In genomic region chr1:4638347-4638734, GRCh38 we compare ENCODE assay signal across 20 cellular contexts. TPM values are rescaled to one million over a fixed set of nuclear protein-coding genes. Genes with fewer than 3 reads are reported as not detected.
"Had no signal": no experiment of that assay in that cellular context is flagged by ENCODE, and none has a peak within 500 bp of the region (broad histone marks: within the 10 kb centered on the region; RNA-seq: fewer than 3 reads in every experiment).

No MANE protein-coding gene starts in this region.

- ATAC-seq: activated naive CD4-positive, alpha-beta T cell treated with anti-CD3 and anti-CD28 coated beads, Interleukin-2, amount 50 U/mL, for 72 hours; activated T-cell treated with anti-CD3 and anti-CD28 coated beads, Interleukin-2, amount 50 U/mL, for 72 hours; gastroesophageal sphincter; heart right ventricle; left lung; psoas muscle; right lobe of liver; stimulated activated naive CD8-positive, alpha-beta T cell treated with anti-CD3 and anti-CD28 coated beads, Interleukin-15, amount 100 ng/mL, for 72 hours had no signal

- H3K36me3 ChIP-seq: cardiac muscle cell, gastroesophageal sphincter, heart right ventricle, left lung, right lobe of liver, thoracic aorta had no signal

- H3K27ac ChIP-seq: cardiac muscle cell, dorsolateral prefrontal cortex, gastroesophageal sphincter, heart right ventricle, left lung, psoas muscle, right lobe of liver, thoracic aorta had no signal

- H3K27me3 ChIP-seq: cardiac muscle cell, dorsolateral prefrontal cortex, right lobe of liver had no signal

- DNase-seq: activated CD4-positive, alpha-beta T cell treated with anti-CD3 and anti-CD28 coated beads, Interleukin-2, amount 10 ng/mL, durations not matched to agents 24 days and 14 days; activated CD4-positive, CD25-positive, alpha-beta regulatory T cell; activated CD8-positive, alpha-beta memory T cell treated with anti-CD3 and anti-CD28 coated beads, Interleukin-2, amount 50 U/mL, for 48 hours; activated gamma-delta T cell; activated T-cell treated with anti-CD3 and anti-CD28 coated beads, Interleukin-2, amount 50 U/mL, for 72 hours; dorsolateral prefrontal cortex; erythroblast; heart right ventricle; islet precursor cell; left lung; mammary epithelial cell; occipital lobe; right lobe of liver; stimulated activated naive CD8-positive, alpha-beta T cell treated with anti-CD3 and anti-CD28 coated beads, Interleukin-15, amount 100 ng/mL, for 72 hours had no signal

- H3K9me3 ChIP-seq: gastroesophageal sphincter, heart right ventricle, left lung, psoas muscle, right lobe of liver, thoracic aorta had no signal

- H3K27ac Mint-ChIP-seq: activated CD4-positive, alpha-beta T cell treated with anti-CD3 and anti-CD28 coated beads, Interleukin-2, amount 10 ng/mL, durations not matched to agents 24 days and 14 days; activated naive CD4-positive, alpha-beta T cell treated with anti-CD3 and anti-CD28 coated beads, Interleukin-2, amount 50 U/mL, for 72 hours; activated T-cell treated with anti-CD3 and anti-CD28 coated beads, Interleukin-2, amount 50 U/mL, for 72 hours; nephron; stimulated activated naive CD8-positive, alpha-beta T cell treated with anti-CD3 and anti-CD28 coated beads, Interleukin-15, amount 100 ng/mL, for 72 hours had no signal

- H3K4me1 ChIP-seq: gastroesophageal sphincter, heart right ventricle, left lung, psoas muscle, right lobe of liver had no signal

- H3K4me3 Mint-ChIP-seq: activated CD4-positive, alpha-beta T cell treated with anti-CD3 and anti-CD28 coated beads, Interleukin-2, amount 10 ng/mL, durations not matched to agents 24 days and 14 days; activated T-cell treated with anti-CD3 and anti-CD28 coated beads, Interleukin-2, amount 50 U/mL, for 72 hours; nephron; stimulated activated naive CD8-positive, alpha-beta T cell treated with anti-CD3 and anti-CD28 coated beads, Interleukin-15, amount 100 ng/mL, for 72 hours had no signal

- H3K4me1 Mint-ChIP-seq: activated CD4-positive, alpha-beta T cell treated with anti-CD3 and anti-CD28 coated beads, Interleukin-2, amount 10 ng/mL, durations not matched to agents 24 days and 14 days; nephron; stimulated activated naive CD8-positive, alpha-beta T cell treated with anti-CD3 and anti-CD28 coated beads, Interleukin-15, amount 100 ng/mL, for 72 hours had no signal

- H3K36me3 Mint-ChIP-seq: activated naive CD4-positive, alpha-beta T cell treated with anti-CD3 and anti-CD28 coated beads, Interleukin-2, amount 50 U/mL, for 72 hours had no signal

- H3K4me3 ChIP-seq: cardiac muscle cell, dorsolateral prefrontal cortex, gastroesophageal sphincter, heart right ventricle, left lung, psoas muscle, right lobe of liver, thoracic aorta had no signal

- H3K9me3 Mint-ChIP-seq: activated CD4-positive, alpha-beta T cell treated with anti-CD3 and anti-CD28 coated beads, Interleukin-2, amount 10 ng/mL, durations not matched to agents 24 days and 14 days; activated naive CD4-positive, alpha-beta T cell treated with anti-CD3 and anti-CD28 coated beads, Interleukin-2, amount 50 U/mL, for 72 hours; activated T-cell treated with anti-CD3 and anti-CD28 coated beads, Interleukin-2, amount 50 U/mL, for 72 hours; stimulated activated naive CD8-positive, alpha-beta T cell treated with anti-CD3 and anti-CD28 coated beads, Interleukin-15, amount 100 ng/mL, for 72 hours had no signal

RNA-seq across cellular contexts. Expression of gene AJAP1, which starts 16.1 kb away (rescaled TPM):
- total RNA-seq: activated CD4-positive, alpha-beta T cell treated with anti-CD3 and anti-CD28 coated beads, Interleukin-2, amount 10 ng/mL, durations not matched to agents 24 days and 14 days; cardiac muscle cell had no signal
- polyA plus RNA-seq: cardiac muscle cell had no signal
